1 cellular context compared by ENCODE assay signal in the genomic region with DNA sequence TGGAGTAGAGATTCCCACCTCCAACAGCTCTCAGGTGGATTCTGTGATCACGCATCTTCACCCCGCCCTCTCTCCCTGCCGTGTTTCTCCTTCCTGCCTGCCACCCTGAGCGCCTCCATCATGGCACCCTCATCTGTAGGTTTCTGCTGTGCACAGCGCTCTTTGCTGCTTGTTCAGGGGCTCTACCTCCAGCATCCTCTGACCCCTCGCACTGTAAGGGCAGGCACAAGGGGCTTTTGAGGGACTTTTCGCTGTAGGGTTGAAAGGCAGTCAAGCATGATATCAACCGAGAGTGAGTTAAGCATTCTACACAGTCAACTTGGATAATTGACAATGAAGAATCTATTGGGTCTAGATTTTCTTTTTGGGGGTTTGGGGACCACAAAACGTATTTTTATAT.
TF ChIP-seq lines count a peak whose summit lies in the region.

No MANE protein-coding gene starts in this region.

TF ChIP-seq in IMR-90, 13 proteins besides CTCF, POLR2A, EP300 and RAD21 (continued from another document):
- TF ChIP-seq MAZ (IDR thresholded peaks at IDR 0.05; ENCODE audit: borderline replicate concordance, low read depth, low read length): no peak
- no peak for TF ChIP-seq RFX5 (IDR thresholded peaks at IDR 0.05; ENCODE audit: low read depth, low read length)
- no peak for TF ChIP-seq BHLHE40 (IDR thresholded peaks at IDR 0.05; ENCODE audit: low read depth, low read length)
- TF ChIP-seq, protein P1, sequence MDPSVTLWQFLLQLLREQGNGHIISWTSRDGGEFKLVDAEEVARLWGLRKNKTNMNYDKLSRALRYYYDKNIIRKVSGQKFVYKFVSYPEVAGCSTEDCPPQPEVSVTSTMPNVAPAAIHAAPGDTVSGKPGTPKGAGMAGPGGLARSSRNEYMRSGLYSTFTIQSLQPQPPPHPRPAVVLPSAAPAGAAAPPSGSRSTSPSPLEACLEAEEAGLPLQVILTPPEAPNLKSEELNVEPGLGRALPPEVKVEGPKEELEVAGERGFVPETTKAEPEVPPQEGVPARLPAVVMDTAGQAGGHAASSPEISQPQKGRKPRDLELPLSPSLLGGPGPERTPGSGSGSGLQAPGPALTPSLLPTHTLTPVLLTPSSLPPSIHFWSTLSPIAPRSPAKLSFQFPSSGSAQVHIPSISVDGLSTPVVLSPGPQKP (IDR thresholded peaks at IDR 0.05; ENCODE audit: borderline replicate concordance, low read depth, low read length): no peak
- no peak for TF ChIP-seq MAFK (IDR thresholded peaks at IDR 0.05; ENCODE audit: low read depth, low read length)
- no peak for TF ChIP-seq FOS (IDR thresholded peaks at IDR 0.05; ENCODE audit: low read depth, low read length)
TF ChIP-seq in IMR-90: peak in this region for 0.
